In genomic region chr1:78526496-78526895, GRCh38 we compare ENCODE assay signal across 23 cellular contexts. TPM values are rescaled to one million over a fixed set of nuclear protein-coding genes. Genes with fewer than 3 reads are reported as not detected.
DNase-seq lines count a peak whose midpoint lies in the region; ATAC-seq and FAIRE-seq lines count a peak whose summit lies in the region.
"Had no signal": no experiment of that assay in that cellular context is flagged by ENCODE, and none has a peak within 500 bp of the region (broad histone marks: within the 10 kb centered on the region; RNA-seq: fewer than 3 reads in every experiment).

No MANE protein-coding gene starts in this region.

- no peak overlapping the region for H3K27ac ChIP-seq in effector memory CD4-positive, alpha-beta T cell (ENCODE audit: insufficient read depth, low read length, poor library complexity, severe bottlenecking)

- no peaks in the 10 kb centered on the region for H3K9me3 ChIP-seq in effector memory CD4-positive, alpha-beta T cell (ENCODE audit: control insufficient read depth, low read length)
- H3K9me3 ChIP-seq: BE2C had no signal

- H3K4me1 ChIP-seq in effector memory CD4-positive, alpha-beta T cell (ENCODE audit: control insufficient read depth, insufficient read depth, low read length, poor library complexity, severe bottlenecking): no peaks in the 10 kb centered on the region
- H3K4me1 ChIP-seq: BE2C had no signal

- no peaks in the 10 kb centered on the region for H3K36me3 ChIP-seq in effector memory CD4-positive, alpha-beta T cell (ENCODE audit: control insufficient read depth, insufficient read depth, low read length)
- H3K36me3 ChIP-seq: BE2C had no signal

- no peaks in the 10 kb centered on the region for H3K27me3 ChIP-seq in effector memory CD4-positive, alpha-beta T cell (replicated peaks; ENCODE audit: control insufficient read depth, insufficient read depth, low read length, poor library complexity, severe bottlenecking)
- H3K27me3 ChIP-seq: BE2C had no signal

- DNase-seq in SHP77 treated with DMSO at 0.1 percent for 48 hours (lab: John Stamatoyannopoulos, UW): peak; percentile 1
- no peak for DNase-seq in SHP77 (lab: John Stamatoyannopoulos, UW)
- DNase-seq in M059J (ENCODE audit: low read depth): peak; percentile 43
- DNase-seq in RCC 7860 (ENCODE audit: low spot score): peak; percentile 61
- peak; percentile 0 to 10 for DNase-seq in lung microvascular endothelial cell (ENCODE audit: low read depth in 2 of 2)
- no peak for DNase-seq in effector memory CD4-positive, alpha-beta T cell
- DNase-seq in NCI-H2227 treated with DMSO at 0.1 percent for 48 hours (lab: John Stamatoyannopoulos, UW): no peak
- DNase-seq: ACHN; BE2C; C1 segment of cervical spinal cord; CD4-positive, CD25-positive, alpha-beta regulatory T cell; CD8-positive, alpha-beta memory T cell; COR-L47; DMS 273 treated with DMSO at 0.1 percent for 48 hours; DMS79; GDM1; GOT3; H9 had no signal

- H3K4me3 ChIP-seq in effector memory CD4-positive, alpha-beta T cell (ENCODE audit: insufficient read depth, low read depth, low read length, poor library complexity, severe bottlenecking): no peak overlapping the region

- ATAC-seq in HG03135 (IDR thresholded peaks at IDR 0.05; ENCODE audit: unreplicated experiment): no peak
- ATAC-seq: HepG2 had no signal

- FAIRE-seq in RCC 7860 (lab: Jason Lieb, UNC): no peak
- FAIRE-seq: A204.1, GM12892, GM18507, HepG2 had no signal

RNA-seq across cellular contexts. Expression of gene PTGFR, which starts 35.7 kb away (rescaled TPM):
- 36.2 and 51.0 TPM in 2 replicates for total RNA-seq in M059J (2014; rRNA removed; shearing (Covaris generic))
- total RNA-seq in lung microvascular endothelial cell: under 0.01 and 0.22 TPM in 2 replicates
- total RNA-seq: CD4-positive, CD25-positive, alpha-beta regulatory T cell; CD8-positive, alpha-beta memory T cell; H9; HepG2 had no signal

Comparison
In these comparisons a context has a peak if more than half of its experiments do, and no peak if none do; other contexts are left out.
1. DNase-seq: peak in SHP77 treated with DMSO at 0.1 percent for 48 hours (single experiment), M059J (single experiment), RCC 7860 (single experiment) and lung microvascular endothelial cell (2 of 2); none in SHP77 (0 of 2), effector memory CD4-positive, alpha-beta T cell (0 of 3) and NCI-H2227 treated with DMSO at 0.1 percent for 48 hours (single experiment).
2. RNA of gene PTGFR, which starts 35.7 kb away (total RNA-seq): 36.2 to 51.0 TPM in M059J; under 0.01 to 0.22 TPM in lung microvascular endothelial cell; every median in the first group is over 10 times any median in the second.